ENCODE assay signal across 14 cellular contexts in the genomic region with DNA sequence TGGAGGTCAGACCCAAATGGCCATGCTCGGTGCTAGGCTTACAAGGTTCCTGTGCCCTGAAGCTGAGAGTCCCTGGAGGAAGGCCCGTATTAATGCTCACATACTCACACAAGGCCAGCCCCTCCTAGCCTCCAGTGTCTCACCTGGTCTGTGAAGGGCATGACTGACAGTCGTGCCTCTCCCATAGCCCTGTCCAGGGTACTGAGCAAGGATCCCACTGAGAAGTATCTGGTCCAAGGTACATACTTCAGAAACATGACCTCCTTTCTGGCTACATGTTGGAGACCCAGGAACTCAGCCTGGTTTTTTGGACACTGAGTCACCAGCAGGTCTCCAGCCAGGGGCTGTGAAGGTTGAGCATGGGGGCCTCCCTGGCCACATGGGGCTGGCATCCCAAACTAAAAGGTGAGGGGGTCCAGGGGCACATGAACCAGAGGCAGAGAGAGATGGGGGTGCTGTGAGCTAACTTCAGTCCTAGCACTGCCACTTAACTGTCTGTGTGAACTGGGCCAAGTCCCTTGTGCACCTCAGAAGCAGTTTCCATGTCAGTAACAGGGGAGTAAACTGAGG. TPM values are rescaled to one million over a fixed set of nuclear protein-coding genes. Genes with fewer than 3 reads are reported as not detected.
DNase-seq lines count a peak whose midpoint lies in the region; ATAC-seq and TF ChIP-seq lines count a peak whose summit lies in the region.
"Had no signal": no experiment of that assay in that cellular context is flagged by ENCODE, and none has a peak within 500 bp of the region (broad histone marks: within the 10 kb centered on the region; RNA-seq: fewer than 3 reads in every experiment).

No MANE protein-coding gene starts in this region.

- H3K36me3 ChIP-seq in HCT116 (ENCODE audit: control insufficient read depth in 1 of 2, insufficient read depth in 2 of 2, low read length in 2 of 2), result no peaks in the 10 kb centered on the region
- no peaks in the 10 kb centered on the region for H3K36me3 ChIP-seq in OCI-LY7 (ENCODE audit: insufficient read depth, low read length)
- H3K36me3 ChIP-seq: prostate gland, SJSA1 had no signal

- no peak for TF ChIP-seq POLR2A in HCT116 (IDR thresholded peaks at IDR 0.05; ENCODE audit: borderline replicate concordance, extremely low read depth, insufficient read depth, insufficient read length)

- no peak overlapping the region for H3K4me3 ChIP-seq in HCT116 (replicated peaks in 1 of 2; ENCODE audit: low read depth in 1 of 2, low read length in 2 of 2)
- H3K4me3 ChIP-seq in OCI-LY7 (ENCODE audit: low read depth, low read length, poor library complexity, severe bottlenecking), result no peak overlapping the region
- H3K4me3 ChIP-seq: lung, prostate gland, SJSA1 had no signal

- no peak overlapping the region for H3K9ac ChIP-seq in HCT116 (ENCODE audit: low read length)

- CTCF ChIA-PET in HCT116 (lab: Charles Lee) (no interaction called here), OCI-LY7 (lab: Charles Lee; ENCODE audit: unreplicated experiment) (no interaction called here)

- H3K4me3 Mint-ChIP-seq in nephron progenitor cell, result no peak overlapping the region

- H3K4me1 ChIP-seq in HCT116 (ENCODE audit: control insufficient read depth in 1 of 2, insufficient read depth in 2 of 2, low read length in 2 of 2) (peaks cover 11 to 20% of the 10 kb centered on the region in 2 experiments), OCI-LY7 (ENCODE audit: insufficient read depth, low read length, poor library complexity, severe bottlenecking) (peaks cover 7% of the 10 kb centered on the region)

- POLR2A ChIA-PET in HCT116 (lab: Charles Lee), result no interaction called here
- POLR2A ChIA-PET in OCI-LY7 (lab: Charles Lee), result no interaction called here

- TF ChIP-seq RAD21 in HCT116 (IDR thresholded peaks at IDR 0.05; ENCODE audit: low read depth), result no peak

- H3K9me3 ChIP-seq in HCT116 (ENCODE audit: control insufficient read depth in 1 of 2, insufficient read depth in 1 of 2, low read depth in 1 of 2, low read length in 2 of 2) (no peaks in the 10 kb centered on the region), OCI-LY7 (ENCODE audit: low read length) (no peaks in the 10 kb centered on the region)
- H3K9me3 ChIP-seq: prostate gland, SJSA1 had no signal

- intact Hi-C loops in HCT116 (cut with micrococcal nuclease) (no loop called here), OCI-LY7 (cut with micrococcal nuclease; ENCODE audit: unreplicated experiment) (no loop called here)

- RAD21 ChIA-PET in HCT116 (lab: Charles Lee; ENCODE audit: low non-redundant PET in 1 of 2, low total read pairs in 2 of 2, uncharacterized antibody in 2 of 2, unreplicated experiment in 2 of 2), result no interaction called here

- no TSS peak for BruUV-seq in HCT116 (replicated peaks; lab: Mats Ljungman, UMichigan)
- no TSS peak for BruUV-seq in OCI-LY7 (replicated peaks; lab: Mats Ljungman, UMichigan)

- H3K36me3 Mint-ChIP-seq in nephron progenitor cell (ENCODE audit: low read depth), result no peaks in the 10 kb centered on the region
- H3K36me3 Mint-ChIP-seq: activated naive CD4-positive, alpha-beta T cell treated with anti-CD3 and anti-CD28 coated beads, Interleukin-2, amount 50 U/mL, for 72 hours had no signal

- H3K4me2 ChIP-seq in HCT116 (ENCODE audit: low read length) (no peak overlapping the region), OCI-LY7 (ENCODE audit: low read length) (no peak overlapping the region)

- no peak overlapping the region for H3K27ac Mint-ChIP-seq in nephron progenitor cell

- H3K4me1 Mint-ChIP-seq in nephron progenitor cell, result peaks cover 11% of the 10 kb centered on the region

- DNase-seq in HCT116 (ENCODE audit: low read depth, low spot score) (no peak), OCI-LY7 (ENCODE audit: low spot score) (peak; percentile 13), dermis blood vessel endothelial cell (peak; percentile 25), nephron progenitor cell (peak; percentile 72), mucosa of gallbladder (ENCODE audit: low spot score) (no peak)
- DNase-seq: activated CD4-positive, CD25-positive, alpha-beta regulatory T cell treated with anti-CD3 and anti-CD28 coated beads, Interleukin-2, amount 50 U/mL, for 72 hours; NCI-H1105; NCI-H69 had no signal

- no peaks in the 10 kb centered on the region for H4K20me1 ChIP-seq in HCT116 (ENCODE audit: insufficient read depth)
- no peaks in the 10 kb centered on the region for H4K20me1 ChIP-seq in OCI-LY7 (ENCODE audit: insufficient read depth, low read length)

- peaks cover 67% of the 10 kb centered on the region for H3K27me3 Mint-ChIP-seq in nephron progenitor cell (ENCODE audit: low read depth, poor library complexity)

- H3K27ac ChIP-seq in HCT116 (ENCODE audit: low read depth, low read length), result no peak overlapping the region
- no peak overlapping the region for H3K27ac ChIP-seq in OCI-LY7 (ENCODE audit: low read depth, low read length, poor library complexity, severe bottlenecking)
- H3K27ac ChIP-seq: prostate gland, SJSA1 had no signal

- ATAC-seq in HCT116 (peak; percentile 39; the same call in 1 of the 2 replicates), HG02610 (IDR thresholded peaks at IDR 0.05; ENCODE audit: unreplicated experiment) (no peak), HG03280 (IDR thresholded peaks at IDR 0.05; ENCODE audit: unreplicated experiment) (no peak)

- no peaks in the 10 kb centered on the region for H3K9me3 Mint-ChIP-seq in nephron progenitor cell
- H3K9me3 Mint-ChIP-seq: activated naive CD4-positive, alpha-beta T cell treated with anti-CD3 and anti-CD28 coated beads, Interleukin-2, amount 50 U/mL, for 72 hours had no signal

- TF ChIP-seq CTCF in HCT116 (IDR thresholded peaks at IDR 0.05 in 2 of 3, conservative IDR thresholded peaks at IDR 0.05 in 1 of 3; ENCODE audit: borderline replicate concordance in 1 of 3, insufficient read depth in 1 of 3, low read depth in 2 of 3, low read length in 2 of 3) (no peak), OCI-LY7 (conservative IDR thresholded peaks at IDR 0.05; ENCODE audit: low read length) (no peak), nephron progenitor cell (IDR thresholded peaks at IDR 0.05) (no peak)

- no peaks in the 10 kb centered on the region; the same call in 1 of the 2 replicates for H3K27me3 ChIP-seq in HCT116 (ENCODE audit: insufficient read depth, low read length)

- H2AFZ ChIP-seq in HCT116 (ENCODE audit: low read depth, low read length, poor library complexity, severe bottlenecking), result no peak overlapping the region
- no peak overlapping the region for H2AFZ ChIP-seq in OCI-LY7 (ENCODE audit: low read length)

- H3K79me2 ChIP-seq in HCT116 (ENCODE audit: insufficient read depth, low read length) (no peaks in the 10 kb centered on the region), OCI-LY7 (ENCODE audit: insufficient read depth, low read depth, low read length) (no peaks in the 10 kb centered on the region)

- H3K9me2 ChIP-seq in HCT116 (ENCODE audit: insufficient read depth) (no peaks in the 10 kb centered on the region), OCI-LY7 (ENCODE audit: insufficient read depth, low read length) (no peaks in the 10 kb centered on the region)

TF ChIP-seq in HCT116, 20 proteins besides CTCF, POLR2A, EP300 and RAD21:
- TF ChIP-seq, protein P1, sequence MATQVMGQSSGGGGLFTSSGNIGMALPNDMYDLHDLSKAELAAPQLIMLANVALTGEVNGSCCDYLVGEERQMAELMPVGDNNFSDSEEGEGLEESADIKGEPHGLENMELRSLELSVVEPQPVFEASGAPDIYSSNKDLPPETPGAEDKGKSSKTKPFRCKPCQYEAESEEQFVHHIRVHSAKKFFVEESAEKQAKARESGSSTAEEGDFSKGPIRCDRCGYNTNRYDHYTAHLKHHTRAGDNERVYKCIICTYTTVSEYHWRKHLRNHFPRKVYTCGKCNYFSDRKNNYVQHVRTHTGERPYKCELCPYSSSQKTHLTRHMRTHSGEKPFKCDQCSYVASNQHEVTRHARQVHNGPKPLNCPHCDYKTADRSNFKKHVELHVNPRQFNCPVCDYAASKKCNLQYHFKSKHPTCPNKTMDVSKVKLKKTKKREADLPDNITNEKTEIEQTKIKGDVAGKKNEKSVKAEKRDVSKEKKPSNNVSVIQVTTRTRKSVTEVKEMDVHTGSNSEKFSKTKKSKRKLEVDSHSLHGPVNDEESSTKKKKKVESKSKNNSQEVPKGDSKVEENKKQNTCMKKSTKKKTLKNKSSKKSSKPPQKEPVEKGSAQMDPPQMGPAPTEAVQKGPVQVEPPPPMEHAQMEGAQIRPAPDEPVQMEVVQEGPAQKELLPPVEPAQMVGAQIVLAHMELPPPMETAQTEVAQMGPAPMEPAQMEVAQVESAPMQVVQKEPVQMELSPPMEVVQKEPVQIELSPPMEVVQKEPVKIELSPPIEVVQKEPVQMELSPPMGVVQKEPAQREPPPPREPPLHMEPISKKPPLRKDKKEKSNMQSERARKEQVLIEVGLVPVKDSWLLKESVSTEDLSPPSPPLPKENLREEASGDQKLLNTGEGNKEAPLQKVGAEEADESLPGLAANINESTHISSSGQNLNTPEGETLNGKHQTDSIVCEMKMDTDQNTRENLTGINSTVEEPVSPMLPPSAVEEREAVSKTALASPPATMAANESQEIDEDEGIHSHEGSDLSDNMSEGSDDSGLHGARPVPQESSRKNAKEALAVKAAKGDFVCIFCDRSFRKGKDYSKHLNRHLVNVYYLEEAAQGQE (IDR thresholded peaks at IDR 0.05; ENCODE audit: low read depth), result peak; percentile 93
- no peak for TF ChIP-seq ZFX (IDR thresholded peaks at IDR 0.05)
TF ChIP-seq in HCT116: peak in this region for 1.

RNA-seq across cellular contexts. Expression of a gene that starts 17.6 kb away (rescaled TPM):
- total RNA-seq in HCT116 (2021; ENCODE audit: unreplicated experiment) (19.3 TPM), OCI-LY7 (2022) (0.35 and 0.55 TPM in 2 replicates), dermis blood vessel endothelial cell (0.17 and 0.51 TPM in 2 replicates), mucosa of gallbladder (4.4 TPM)
- polyA plus RNA-seq in HCT116 (2012), result 22.8 and 27.9 TPM in 2 replicates
- total RNA-seq in OCI-LY7 (2014; rRNA removed; shearing (Covaris generic)), result 0.06 and 0.36 TPM in 2 replicates
- total RNA-seq: SJSA1 had no signal

Comparison
In these comparisons a context has a peak if more than half of its experiments do, and no peak if none do; other contexts are left out.
1. DNase-seq: peak in OCI-LY7 (single experiment), dermis blood vessel endothelial cell (single experiment) and nephron progenitor cell (single experiment); none in HCT116 (single experiment) and mucosa of gallbladder (single experiment).